ENCODE assay signal across 8 cellular contexts in the genomic region with DNA sequence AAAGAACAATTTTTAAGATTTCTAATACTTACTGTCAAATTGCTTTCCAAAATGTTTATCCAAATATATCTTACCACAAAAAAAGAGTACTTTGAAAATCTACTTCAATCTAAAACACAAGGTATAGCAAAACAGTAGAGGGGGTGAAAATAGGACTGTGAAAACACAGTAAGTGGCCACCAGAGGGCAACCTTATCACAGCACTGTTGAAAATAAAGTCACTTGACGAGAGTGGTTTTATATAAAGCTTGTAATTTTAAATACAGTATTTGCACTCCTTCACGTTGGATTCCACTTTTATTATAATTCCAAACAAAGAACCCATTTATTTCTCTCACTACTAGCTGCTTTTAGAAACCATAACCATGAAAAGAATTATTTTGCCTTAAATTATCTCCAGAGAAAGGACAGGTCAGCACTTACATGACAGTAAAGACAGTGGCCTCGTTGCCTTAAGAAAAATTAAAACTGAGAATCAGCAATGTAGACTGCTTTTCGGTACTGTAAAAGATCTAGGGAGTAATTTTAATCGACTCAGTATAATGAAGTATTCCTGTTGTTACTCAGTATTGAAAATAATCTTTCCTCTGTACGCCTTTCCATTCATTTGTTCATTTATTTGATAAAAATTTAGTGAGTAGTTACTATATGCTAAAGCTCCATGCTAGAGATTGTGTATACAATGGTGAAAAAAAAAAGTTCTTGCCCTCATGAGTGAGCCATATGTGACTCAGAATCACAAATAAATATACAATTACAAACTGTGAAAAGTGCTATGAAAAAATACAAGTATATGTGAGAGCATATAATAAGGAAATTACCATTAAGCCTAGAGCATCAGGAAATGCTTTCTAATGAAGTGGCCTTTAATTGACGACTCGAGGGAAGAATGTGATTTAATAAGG. TPM values are rescaled to one million over a fixed set of nuclear protein-coding genes. Genes with fewer than 3 reads are reported as not detected.
DNase-seq lines count a peak whose midpoint lies in the region; ATAC-seq, FAIRE-seq and TF ChIP-seq lines count a peak whose summit lies in the region.

No MANE protein-coding gene starts in this region.

- H3K27me3 Mint-ChIP-seq in activated B cell treated with CpG ODN at 0.5 μM for 24 hours = no peaks in the 10 kb centered on the region

- no peaks in the 10 kb centered on the region for H3K9me2 ChIP-seq in HCT116 (ENCODE audit: insufficient read depth)

- H3K4me1 Mint-ChIP-seq in activated B cell treated with CpG ODN at 0.5 μM for 24 hours = peaks cover 2% of the 10 kb centered on the region

- peak; percentile 94 for ATAC-seq in HCT116
- ATAC-seq in activated B cell treated with CpG ODN at 0.5 μM for 24 hours (ENCODE audit: low read depth) = peak; percentile 79
- ATAC-seq in HG03457 (IDR thresholded peaks at IDR 0.05; ENCODE audit: unreplicated experiment) = no peak

- H3K4me3 Mint-ChIP-seq in activated B cell treated with CpG ODN at 0.5 μM for 24 hours = no peak overlapping the region

- H3K36me3 Mint-ChIP-seq in activated B cell treated with CpG ODN at 0.5 μM for 24 hours (ENCODE audit: low read depth) = peaks cover 16% of the 10 kb centered on the region

- H3K4me2 ChIP-seq in HCT116 (ENCODE audit: low read length) = no peak overlapping the region

- H4K20me1 ChIP-seq in HCT116 (ENCODE audit: insufficient read depth) = no peaks in the 10 kb centered on the region

- H3K27me3 ChIP-seq in HCT116 (ENCODE audit: insufficient read depth, low read length) = no peaks in the 10 kb centered on the region

- no peak for TF ChIP-seq POLR2A in HCT116 (IDR thresholded peaks at IDR 0.05; ENCODE audit: borderline replicate concordance, extremely low read depth, insufficient read depth, insufficient read length)

- BruUV-seq in HCT116 (replicated peaks; lab: Mats Ljungman, UMichigan) = no TSS peak

- H3K4me3 ChIP-seq in HCT116 (replicated peaks in 1 of 2; ENCODE audit: low read depth in 1 of 2, low read length in 2 of 2) = no peak overlapping the region
- H3K4me3 ChIP-seq in cardiac fibroblast (replicated peaks in 1 of 2; ENCODE audit: low read depth in 2 of 2, low read length in 2 of 2) = no peak overlapping the region
- H3K4me3 ChIP-seq in kidney (ENCODE audit: low read length in 2 of 2) = no peak overlapping the region

- POLR2A ChIA-PET in HCT116 (lab: Charles Lee) = no interaction called here
- POLR2A ChIA-PET in activated B cell treated with CpG ODN at 0.5 μM for 24 hours (lab: Charles Lee) = no interaction called here

- H3K27ac ChIP-seq in HCT116 (ENCODE audit: low read depth, low read length) = no peak overlapping the region
- no peak overlapping the region for H3K27ac ChIP-seq in kidney (ENCODE audit: low read depth in 2 of 2, low read length in 2 of 2)

- H3K27ac Mint-ChIP-seq in activated B cell treated with CpG ODN at 0.5 μM for 24 hours = no peak overlapping the region

- peak overlapping the region; percentile 67 for H2AFZ ChIP-seq in HCT116 (ENCODE audit: low read depth, low read length, poor library complexity, severe bottlenecking)

- H3K79me2 ChIP-seq in HCT116 (ENCODE audit: insufficient read depth, low read length) = no peaks in the 10 kb centered on the region

- CTCF ChIA-PET in HCT116 (lab: Charles Lee) = interaction anchor here (0.6 to 1.4 kb wide), 15 partner anchors 8 to 442 kb away, joined by 3 to 10 read pairs (median 3); no protein-coding TSS in a partner anchor
- CTCF ChIA-PET in activated B cell treated with CpG ODN at 0.5 μM for 24 hours (lab: Charles Lee) = interaction anchor here (0.7 to 1.4 kb wide), 12 partner anchors 9 to 779 kb away, joined by 3 to 10 read pairs (median 3); a partner anchor contains a TSS

- DNase-seq in DMS 273 treated with DMSO at 0.1 percent for 48 hours (lab: John Stamatoyannopoulos, UW) (peak; percentile 32), HCT116 (ENCODE audit: low read depth, low spot score) (peak; percentile 47), NCI-H2171 treated with DMSO at 0.1 percent for 48 hours (lab: John Stamatoyannopoulos, UW) (peak; percentile 57), activated B cell treated with CpG ODN at 0.5 μM for 24 hours (no peak), cardiac fibroblast (ENCODE audit: low read depth in 2 of 2) (peak; percentile 81 to 86), kidney (no peak)
- peak; percentile 48 to 63 for DNase-seq in stimulated activated CD4-positive, alpha-beta T cell treated with anti-CD3 and anti-CD28 coated beads, Interleukin-2, amount 100 ng/mL, for 24 hours

- H3K36me3 ChIP-seq in HCT116 (ENCODE audit: control insufficient read depth in 1 of 2, insufficient read depth in 2 of 2, low read length in 2 of 2) (no peaks in the 10 kb centered on the region), kidney (ENCODE audit: control insufficient read depth in 1 of 2, insufficient read depth in 2 of 2, low read length in 2 of 2) (no peaks in the 10 kb centered on the region)

- H3K9ac ChIP-seq in HCT116 (ENCODE audit: low read length) (no peak overlapping the region), kidney (ENCODE audit: low read length in 2 of 2) (no peak overlapping the region)

- peak; percentile 78 for TF ChIP-seq RAD21 in HCT116 (IDR thresholded peaks at IDR 0.05; ENCODE audit: low read depth)

- intact Hi-C loops in HCT116 (cut with micrococcal nuclease) (loop anchor here (2.0 to 10.0 kb wide), 3 partner anchors 122 to 435 kb away; a partner anchor contains a TSS), activated B cell treated with CpG ODN at 0.5 μM for 24 hours (cut with micrococcal nuclease) (loop anchor here (1.0 to 5.0 kb wide), 6 partner anchors 94 to 781 kb away; a partner anchor contains a TSS), kidney (cut with DNase I) (no loop called here)

- H3K9me3 ChIP-seq in HCT116 (ENCODE audit: control insufficient read depth in 1 of 2, insufficient read depth in 1 of 2, low read depth in 1 of 2, low read length in 2 of 2) (no peaks in the 10 kb centered on the region), kidney (ENCODE audit: control insufficient read depth in 1 of 2, low read length in 2 of 2) (no peaks in the 10 kb centered on the region)

- H3K4me1 ChIP-seq in HCT116 (ENCODE audit: control insufficient read depth in 1 of 2, insufficient read depth in 2 of 2, low read length in 2 of 2) (peaks cover under 1 to 6% of the 10 kb centered on the region in 2 experiments; a peak in 3 of 4 replicates), kidney (ENCODE audit: control insufficient read depth in 1 of 2, insufficient read depth in 1 of 2, low read depth in 1 of 2, low read length in 2 of 2) (no peaks in the 10 kb centered on the region)

- H3K9me3 Mint-ChIP-seq in activated B cell treated with CpG ODN at 0.5 μM for 24 hours = no peaks in the 10 kb centered on the region

- TF ChIP-seq CTCF in HCT116 (IDR thresholded peaks at IDR 0.05 in 2 of 3, conservative IDR thresholded peaks at IDR 0.05 in 1 of 3; ENCODE audit: borderline replicate concordance in 1 of 3, insufficient read depth in 1 of 3, low read depth in 2 of 3, low read length in 2 of 3) = peak; percentile 67 to 92 (median 78)
- peak; percentile 99 for TF ChIP-seq CTCF in activated B cell treated with CpG ODN at 0.5 μM for 24 hours (IDR thresholded peaks at IDR 0.05)
- TF ChIP-seq CTCF in cardiac fibroblast (IDR thresholded peaks at IDR 0.05; ENCODE audit: low read depth, low read length) = peak; percentile 74
- TF ChIP-seq CTCF in kidney (IDR thresholded peaks at IDR 0.05; ENCODE audit: borderline replicate concordance, extremely low read depth, insufficient read depth) = peak; percentile 69

- RAD21 ChIA-PET in HCT116 (lab: Charles Lee; ENCODE audit: low non-redundant PET in 1 of 2, low total read pairs in 2 of 2, uncharacterized antibody in 2 of 2, unreplicated experiment in 2 of 2) = no interaction called here

- FAIRE-seq in kidney (lab: Jason Lieb, UNC) = peak; percentile 96

TF ChIP-seq in HCT116, 20 proteins besides CTCF, POLR2A, EP300 and RAD21 (continues in another document):
- TF ChIP-seq ELF1 (IDR thresholded peaks at IDR 0.05; ENCODE audit: borderline replicate concordance, low read depth) (no peak), ZNF274 (IDR thresholded peaks at IDR 0.05; ENCODE audit: low read depth, low read length) (no peak), CBX3 (IDR thresholded peaks at IDR 0.05; ENCODE audit: low read depth) (no peak), SP1 (IDR thresholded peaks at IDR 0.05; ENCODE audit: low read depth) (no peak), SRF (IDR thresholded peaks at IDR 0.05; ENCODE audit: low read depth) (no peak), ZFX (IDR thresholded peaks at IDR 0.05) (no peak), YY1 (IDR thresholded peaks at IDR 0.05; ENCODE audit: extremely low read depth, insufficient replicate concordance, low read depth, low read length) (no peak), EGR1 (IDR thresholded peaks at IDR 0.05; ENCODE audit: low read depth) (no peak), FOSL1 (IDR thresholded peaks at IDR 0.05; ENCODE audit: low read depth) (no peak), JUND (IDR thresholded peaks at IDR 0.05) (no peak)
- TF ChIP-seq, protein P1, sequence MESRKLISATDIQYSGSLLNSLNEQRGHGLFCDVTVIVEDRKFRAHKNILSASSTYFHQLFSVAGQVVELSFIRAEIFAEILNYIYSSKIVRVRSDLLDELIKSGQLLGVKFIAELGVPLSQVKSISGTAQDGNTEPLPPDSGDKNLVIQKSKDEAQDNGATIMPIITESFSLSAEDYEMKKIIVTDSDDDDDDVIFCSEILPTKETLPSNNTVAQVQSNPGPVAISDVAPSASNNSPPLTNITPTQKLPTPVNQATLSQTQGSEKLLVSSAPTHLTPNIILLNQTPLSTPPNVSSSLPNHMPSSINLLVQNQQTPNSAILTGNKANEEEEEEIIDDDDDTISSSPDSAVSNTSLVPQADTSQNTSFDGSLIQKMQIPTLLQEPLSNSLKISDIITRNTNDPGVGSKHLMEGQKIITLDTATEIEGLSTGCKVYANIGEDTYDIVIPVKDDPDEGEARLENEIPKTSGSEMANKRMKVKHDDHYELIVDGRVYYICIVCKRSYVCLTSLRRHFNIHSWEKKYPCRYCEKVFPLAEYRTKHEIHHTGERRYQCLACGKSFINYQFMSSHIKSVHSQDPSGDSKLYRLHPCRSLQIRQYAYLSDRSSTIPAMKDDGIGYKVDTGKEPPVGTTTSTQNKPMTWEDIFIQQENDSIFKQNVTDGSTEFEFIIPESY (IDR thresholded peaks at IDR 0.05; ENCODE audit: extremely low read depth, insufficient replicate concordance, low read length) = no peak
- TF ChIP-seq, protein P2, sequence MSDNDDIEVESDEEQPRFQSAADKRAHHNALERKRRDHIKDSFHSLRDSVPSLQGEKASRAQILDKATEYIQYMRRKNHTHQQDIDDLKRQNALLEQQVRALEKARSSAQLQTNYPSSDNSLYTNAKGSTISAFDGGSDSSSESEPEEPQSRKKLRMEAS (IDR thresholded peaks at IDR 0.05) = no peak
- TF ChIP-seq, protein P3, sequence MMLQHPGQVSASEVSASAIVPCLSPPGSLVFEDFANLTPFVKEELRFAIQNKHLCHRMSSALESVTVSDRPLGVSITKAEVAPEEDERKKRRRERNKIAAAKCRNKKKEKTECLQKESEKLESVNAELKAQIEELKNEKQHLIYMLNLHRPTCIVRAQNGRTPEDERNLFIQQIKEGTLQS (IDR thresholded peaks at IDR 0.05) = no peak

RNA-seq across cellular contexts. Expression of a gene that starts 40.0 kb away (rescaled TPM):
- total RNA-seq in HCT116 (2021; ENCODE audit: unreplicated experiment) = 56.2 TPM
- polyA plus RNA-seq in HCT116 (2012) = 36.7 and 52.7 TPM in 2 replicates
- total RNA-seq in activated B cell treated with CpG ODN at 0.5 μM for 24 hours = 63.9 and 80.0 TPM in 2 replicates
- total RNA-seq in kidney = 35.3 TPM
- polyA plus RNA-seq in kidney (ENCODE audit: insufficient read depth, low read depth, low replicate concordance) = 20.9 TPM

Comparison
In these comparisons a context has a peak if more than half of its experiments do, and no peak if none do; other contexts are left out.
1. DNase-seq: peak in DMS 273 treated with DMSO at 0.1 percent for 48 hours (single experiment), HCT116 (single experiment), NCI-H2171 treated with DMSO at 0.1 percent for 48 hours (single experiment), cardiac fibroblast (2 of 2) and stimulated activated CD4-positive, alpha-beta T cell treated with anti-CD3 and anti-CD28 coated beads, Interleukin-2, amount 100 ng/mL, for 24 hours (2 of 2); none in activated B cell treated with CpG ODN at 0.5 μM for 24 hours (single experiment) and kidney (single experiment).
2. Peak in every context shown above with its lines, with median percentiles within 50 percentile points of each other: CTCF ChIP-seq.